8 cellular contexts compared by ENCODE assay signal in genomic region chr5:109409844-109410388, GRCh38. TPM values are rescaled to one million over a fixed set of nuclear protein-coding genes. Genes with fewer than 3 reads are reported as not detected.
DNase-seq lines count a peak whose midpoint lies in the region; TF ChIP-seq lines count a peak whose summit lies in the region.

TSS of gene PJA2 (minus strand) at chr5:109409974. CDS start at chr5:109383433, 26,541 bp downstream.

- intact Hi-C loops in activated naive CD4-positive, alpha-beta T cell treated with anti-CD3 and anti-CD28 coated beads for 36 hours (cut with micrococcal nuclease): loop anchor here (1.0 to 10.0 kb wide), 14 partner anchors 45 to 1815 kb away; partner anchors contain the start of genes CAMK4, FBXL17, MAN2A1 and SLC25A46

- TF ChIP-seq CTCF in HFF-Myc (IDR thresholded peaks at IDR 0.05; ENCODE audit: low read depth, low read length, missing control alignments): no peak

- peak within 1 kb of the TSS; percentile 97 for H3K4me3 Mint-ChIP-seq in activated naive CD4-positive, alpha-beta T cell treated with anti-CD3 and anti-CD28 coated beads for 36 hours

- H3K27ac Mint-ChIP-seq in activated naive CD4-positive, alpha-beta T cell treated with anti-CD3 and anti-CD28 coated beads for 36 hours: peak within 1 kb of the TSS; percentile 100

- H3K9me3 Mint-ChIP-seq in activated naive CD4-positive, alpha-beta T cell treated with anti-CD3 and anti-CD28 coated beads for 36 hours: peaks cover 7% of the 10 kb centered on the region

- H3K4me1 Mint-ChIP-seq in activated naive CD4-positive, alpha-beta T cell treated with anti-CD3 and anti-CD28 coated beads for 36 hours (ENCODE audit: low read depth): peaks cover 46% of the 10 kb centered on the region

- H3K27me3 Mint-ChIP-seq in activated naive CD4-positive, alpha-beta T cell treated with anti-CD3 and anti-CD28 coated beads for 36 hours (ENCODE audit: low read depth): no peaks in the 10 kb centered on the region

- H3K36me3 ChIP-seq in neuron (ENCODE audit: insufficient read depth, low read length) (no peaks in the 10 kb centered on the region), subcutaneous abdominal adipose tissue (ENCODE audit: control insufficient read depth in 5 of 5, insufficient read depth in 5 of 5, low read length in 5 of 5) (no peaks in the 10 kb centered on the region)

- H3K27me3 ChIP-seq in neuron (ENCODE audit: insufficient read depth, low read length) (no peaks in the 10 kb centered on the region), subcutaneous abdominal adipose tissue (ENCODE audit: control insufficient read depth in 5 of 5, insufficient read depth in 4 of 5, low read length in 5 of 5) (no peaks in the 10 kb centered on the region)

- H3K4me3 ChIP-seq in HFF-Myc (replicated peaks; ENCODE audit: low read depth, low read length) (peak within 1 kb of the TSS; percentile 75), neuron (ENCODE audit: low read length) (peak within 1 kb of the TSS; percentile 97), subcutaneous abdominal adipose tissue (ENCODE audit: low read depth in 1 of 5, low read length in 5 of 5) (peak within 1 kb of the TSS; percentile 94 to 98 (median 96))

- DNase-seq in GF-D8 (lab: John Stamatoyannopoulos, UW) (peak; percentile 87), HFF-Myc (ENCODE audit: extremely low read depth, low read depth) (peak; percentile 100), NAMALWA (ENCODE audit: low spot score) (peak; percentile 99), SK-N-DZ (ENCODE audit: low spot score) (peak; percentile 100), foreskin melanocyte (peak; percentile 100)
- DNase-seq in activated naive CD4-positive, alpha-beta T cell treated with anti-CD3 and anti-CD28 coated beads for 36 hours: peak; percentile 99

- CTCF ChIA-PET in activated naive CD4-positive, alpha-beta T cell treated with anti-CD3 and anti-CD28 coated beads for 36 hours (lab: Charles Lee): interaction anchor here (0.7 kb wide), 1 partner anchor 661 kb away, joined by 3 read pairs; no protein-coding TSS in a partner anchor

- H3K9ac ChIP-seq in subcutaneous abdominal adipose tissue (ENCODE audit: low read length in 5 of 5): peak within 1 kb of the TSS; percentile 79 to 98 (median 97)

- peak within 1 kb of the TSS; percentile 55 for H2AFZ ChIP-seq in neuron (ENCODE audit: low read depth, low read length)

- H3K4me1 ChIP-seq in neuron (ENCODE audit: insufficient read depth, low read length) (peaks cover 35% of the 10 kb centered on the region), subcutaneous abdominal adipose tissue (ENCODE audit: control insufficient read depth in 5 of 5, insufficient read depth in 5 of 5, low read length in 5 of 5) (peaks cover 2 to 44% (median 31%) of the 10 kb centered on the region in 5 donors)

- H3K36me3 Mint-ChIP-seq in activated naive CD4-positive, alpha-beta T cell treated with anti-CD3 and anti-CD28 coated beads for 36 hours (ENCODE audit: low read depth): peaks cover 9% of the 10 kb centered on the region

- H3K9me3 ChIP-seq in neuron (ENCODE audit: low read length) (no peaks in the 10 kb centered on the region), subcutaneous abdominal adipose tissue (ENCODE audit: control insufficient read depth in 5 of 5, low read length in 5 of 5) (no peaks in the 10 kb centered on the region)

- peak within 1 kb of the TSS; percentile 97 for H3K27ac ChIP-seq in subcutaneous abdominal adipose tissue (ENCODE audit: low read depth, low read length)

RNA-seq across cellular contexts. Expression of gene PJA2, which starts in this region (rescaled TPM):
- 54.5 and 59.4 TPM in 2 replicates for polyA plus RNA-seq in SK-N-DZ (2014; cell fraction: cytosol; rRNA removed)
- polyA plus RNA-seq in SK-N-DZ (2014; cell fraction: nucleus; rRNA removed): 28.0 and 28.3 TPM in 2 replicates
- 10 to 100 TPM; 53.1 to 56.9 TPM for total RNA-seq in activated naive CD4-positive, alpha-beta T cell treated with anti-CD3 and anti-CD28 coated beads for 36 hours

Comparison
In these comparisons a context has a peak if more than half of its experiments do, and no peak if none do; other contexts are left out.
1. Peak in every context shown above with its lines: DNase-seq, H3K4me3 ChIP-seq and H3K27ac ChIP-seq.